In genomic region chr22:46794067-46794466, GRCh38 we compare ENCODE assay signal across 13 cellular contexts.
"Had no signal": no experiment of that assay in that cellular context is flagged by ENCODE, and none has a peak within 500 bp of the region (broad histone marks: within the 10 kb centered on the region; RNA-seq: fewer than 3 reads in every experiment).

No MANE protein-coding gene starts in this region.

- H3K27ac Mint-ChIP-seq: nephron, WTC11 had no signal

- H3K4me3 Mint-ChIP-seq: activated naive CD8-positive, alpha-beta T cell treated with anti-CD3 and anti-CD28 coated beads, Interleukin-2, amount 10 ng/mL, durations not matched to agents 7 days and 5 days; activated T-helper 1 cell treated with anti-CD3 and anti-CD28 coated beads, Interleukin-12 subunit alpha, Interleukin-12 subunit beta, Interleukin-2, Interleukin-4 antibody, amounts not matched to agents 30 ng/mL and 10 ng/mL and 1 ng/mL, durations not matched to agents 14 hours and 24 hours and 36 hours; nephron; WTC11 had no signal

- H3K9me3 Mint-ChIP-seq: activated naive CD8-positive, alpha-beta T cell treated with anti-CD3 and anti-CD28 coated beads, Interleukin-2, amount 10 ng/mL, durations not matched to agents 7 days and 5 days; activated T-helper 1 cell treated with anti-CD3 and anti-CD28 coated beads, Interleukin-12 subunit alpha, Interleukin-12 subunit beta, Interleukin-2, Interleukin-4 antibody, amounts not matched to agents 30 ng/mL and 10 ng/mL and 1 ng/mL, durations not matched to agents 14 hours and 24 hours and 36 hours; nephron; WTC11 had no signal

- ATAC-seq: heart right ventricle, WTC11 had no signal

- DNase-seq: activated CD4-positive, alpha-beta T cell treated with anti-CD3 and anti-CD28 coated beads for 4 hours; activated naive CD8-positive, alpha-beta T cell treated with anti-CD3 and anti-CD28 coated beads, Interleukin-2, amount 10 ng/mL, durations not matched to agents 7 days and 5 days; activated T-cell treated with anti-CD3 and anti-CD28 coated beads for 4 hours; amygdala; heart right ventricle; mesenchymal stem cell; nucleus accumbens; SK-N-SH; stimulated activated CD4-positive, alpha-beta T cell treated with anti-CD3 and anti-CD28 coated beads, Interleukin-12 subunit alpha, Interleukin-12 subunit beta, amount 100 ng/mL, for 4 hours; stimulated activated CD4-positive, alpha-beta T cell treated with anti-CD3 and anti-CD28 coated beads, Interleukin-1b, Interleukin-23, amount 100 ng/mL, for 48 hours had no signal

- H3K27me3 Mint-ChIP-seq: activated naive CD8-positive, alpha-beta T cell treated with anti-CD3 and anti-CD28 coated beads, Interleukin-2, amount 10 ng/mL, durations not matched to agents 7 days and 5 days had no signal

- H3K4me1 Mint-ChIP-seq: WTC11 had no signal
